1 cellular context compared by ENCODE assay signal in the genomic region with DNA sequence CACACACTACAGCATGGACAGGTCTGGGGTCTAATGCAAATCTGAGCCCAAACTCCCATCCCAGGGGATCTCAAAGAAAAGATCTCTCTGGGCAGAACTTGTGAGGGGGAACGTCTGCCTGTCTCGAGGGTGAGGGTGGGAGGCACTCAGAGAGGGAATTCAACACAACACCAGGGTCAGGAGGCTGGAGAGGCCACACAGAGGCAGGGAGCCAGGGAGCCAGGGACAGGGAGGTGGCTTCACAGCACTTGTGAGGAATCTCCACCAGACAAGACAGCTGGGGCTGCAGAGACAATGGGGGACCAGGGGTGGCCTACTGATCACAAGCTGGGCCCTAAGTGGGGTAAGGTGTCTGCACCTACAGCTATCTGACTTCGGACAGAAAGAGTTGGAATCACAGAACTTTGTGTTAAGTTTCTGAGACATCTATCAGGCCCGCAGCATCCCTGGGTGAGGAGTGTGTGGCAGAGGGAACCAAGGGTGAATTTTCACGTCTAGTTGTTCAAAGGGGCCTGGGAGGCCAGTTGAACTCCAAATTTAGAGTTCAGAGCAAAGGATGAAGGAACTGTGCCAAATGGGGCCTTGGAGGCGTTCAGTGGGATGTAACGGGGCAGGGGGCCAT.
TF ChIP-seq lines count a peak whose summit lies in the region.

No MANE protein-coding gene starts in this region.

TF ChIP-seq in HepG2, 621 proteins besides CTCF, POLR2A, EP300 and RAD21:
- TF ChIP-seq SRY (CRISPR knock-in tag; IDR thresholded peaks at IDR 0.05), result 0 out of 2 replicates have a peak, but pooled peaks have one; percentile 34
- TF ChIP-seq, protein P1, sequence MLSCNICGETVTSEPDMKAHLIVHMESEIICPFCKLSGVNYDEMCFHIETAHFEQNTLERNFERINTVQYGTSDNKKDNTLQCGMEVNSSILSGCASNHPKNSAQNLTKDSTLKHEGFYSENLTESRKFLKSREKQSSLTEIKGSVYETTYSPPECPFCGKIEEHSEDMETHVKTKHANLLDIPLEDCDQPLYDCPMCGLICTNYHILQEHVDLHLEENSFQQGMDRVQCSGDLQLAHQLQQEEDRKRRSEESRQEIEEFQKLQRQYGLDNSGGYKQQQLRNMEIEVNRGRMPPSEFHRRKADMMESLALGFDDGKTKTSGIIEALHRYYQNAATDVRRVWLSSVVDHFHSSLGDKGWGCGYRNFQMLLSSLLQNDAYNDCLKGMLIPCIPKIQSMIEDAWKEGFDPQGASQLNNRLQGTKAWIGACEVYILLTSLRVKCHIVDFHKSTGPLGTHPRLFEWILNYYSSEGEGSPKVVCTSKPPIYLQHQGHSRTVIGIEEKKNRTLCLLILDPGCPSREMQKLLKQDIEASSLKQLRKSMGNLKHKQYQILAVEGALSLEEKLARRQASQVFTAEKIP (CRISPR knock-in tag; IDR thresholded peaks at IDR 0.05; ENCODE audit: borderline replicate concordance), result no peak
- TF ChIP-seq HMG20A (CRISPR knock-in tag; IDR thresholded peaks at IDR 0.05; ENCODE audit: borderline replicate concordance), result no peak
- TF ChIP-seq, protein P2, sequence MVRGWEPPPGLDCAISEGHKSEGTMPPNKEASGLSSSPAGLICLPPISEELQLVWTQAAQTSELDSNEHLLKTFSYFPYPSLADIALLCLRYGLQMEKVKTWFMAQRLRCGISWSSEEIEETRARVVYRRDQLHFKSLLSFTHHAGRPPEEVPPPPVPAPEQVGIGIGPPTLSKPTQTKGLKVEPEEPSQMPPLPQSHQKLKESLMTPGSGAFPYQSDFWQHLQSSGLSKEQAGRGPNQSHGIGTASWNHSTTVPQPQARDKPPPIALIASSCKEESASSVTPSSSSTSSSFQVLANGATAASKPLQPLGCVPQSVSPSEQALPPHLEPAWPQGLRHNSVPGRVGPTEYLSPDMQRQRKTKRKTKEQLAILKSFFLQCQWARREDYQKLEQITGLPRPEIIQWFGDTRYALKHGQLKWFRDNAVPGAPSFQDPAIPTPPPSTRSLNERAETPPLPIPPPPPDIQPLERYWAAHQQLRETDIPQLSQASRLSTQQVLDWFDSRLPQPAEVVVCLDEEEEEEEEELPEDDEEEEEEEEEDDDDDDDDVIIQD (CRISPR knock-in tag; IDR thresholded peaks at IDR 0.05; ENCODE audit: low read depth), result no peak
- TF ChIP-seq ERF (CRISPR knock-in tag; IDR thresholded peaks at IDR 0.05), result no peak
- TF ChIP-seq, protein P3, sequence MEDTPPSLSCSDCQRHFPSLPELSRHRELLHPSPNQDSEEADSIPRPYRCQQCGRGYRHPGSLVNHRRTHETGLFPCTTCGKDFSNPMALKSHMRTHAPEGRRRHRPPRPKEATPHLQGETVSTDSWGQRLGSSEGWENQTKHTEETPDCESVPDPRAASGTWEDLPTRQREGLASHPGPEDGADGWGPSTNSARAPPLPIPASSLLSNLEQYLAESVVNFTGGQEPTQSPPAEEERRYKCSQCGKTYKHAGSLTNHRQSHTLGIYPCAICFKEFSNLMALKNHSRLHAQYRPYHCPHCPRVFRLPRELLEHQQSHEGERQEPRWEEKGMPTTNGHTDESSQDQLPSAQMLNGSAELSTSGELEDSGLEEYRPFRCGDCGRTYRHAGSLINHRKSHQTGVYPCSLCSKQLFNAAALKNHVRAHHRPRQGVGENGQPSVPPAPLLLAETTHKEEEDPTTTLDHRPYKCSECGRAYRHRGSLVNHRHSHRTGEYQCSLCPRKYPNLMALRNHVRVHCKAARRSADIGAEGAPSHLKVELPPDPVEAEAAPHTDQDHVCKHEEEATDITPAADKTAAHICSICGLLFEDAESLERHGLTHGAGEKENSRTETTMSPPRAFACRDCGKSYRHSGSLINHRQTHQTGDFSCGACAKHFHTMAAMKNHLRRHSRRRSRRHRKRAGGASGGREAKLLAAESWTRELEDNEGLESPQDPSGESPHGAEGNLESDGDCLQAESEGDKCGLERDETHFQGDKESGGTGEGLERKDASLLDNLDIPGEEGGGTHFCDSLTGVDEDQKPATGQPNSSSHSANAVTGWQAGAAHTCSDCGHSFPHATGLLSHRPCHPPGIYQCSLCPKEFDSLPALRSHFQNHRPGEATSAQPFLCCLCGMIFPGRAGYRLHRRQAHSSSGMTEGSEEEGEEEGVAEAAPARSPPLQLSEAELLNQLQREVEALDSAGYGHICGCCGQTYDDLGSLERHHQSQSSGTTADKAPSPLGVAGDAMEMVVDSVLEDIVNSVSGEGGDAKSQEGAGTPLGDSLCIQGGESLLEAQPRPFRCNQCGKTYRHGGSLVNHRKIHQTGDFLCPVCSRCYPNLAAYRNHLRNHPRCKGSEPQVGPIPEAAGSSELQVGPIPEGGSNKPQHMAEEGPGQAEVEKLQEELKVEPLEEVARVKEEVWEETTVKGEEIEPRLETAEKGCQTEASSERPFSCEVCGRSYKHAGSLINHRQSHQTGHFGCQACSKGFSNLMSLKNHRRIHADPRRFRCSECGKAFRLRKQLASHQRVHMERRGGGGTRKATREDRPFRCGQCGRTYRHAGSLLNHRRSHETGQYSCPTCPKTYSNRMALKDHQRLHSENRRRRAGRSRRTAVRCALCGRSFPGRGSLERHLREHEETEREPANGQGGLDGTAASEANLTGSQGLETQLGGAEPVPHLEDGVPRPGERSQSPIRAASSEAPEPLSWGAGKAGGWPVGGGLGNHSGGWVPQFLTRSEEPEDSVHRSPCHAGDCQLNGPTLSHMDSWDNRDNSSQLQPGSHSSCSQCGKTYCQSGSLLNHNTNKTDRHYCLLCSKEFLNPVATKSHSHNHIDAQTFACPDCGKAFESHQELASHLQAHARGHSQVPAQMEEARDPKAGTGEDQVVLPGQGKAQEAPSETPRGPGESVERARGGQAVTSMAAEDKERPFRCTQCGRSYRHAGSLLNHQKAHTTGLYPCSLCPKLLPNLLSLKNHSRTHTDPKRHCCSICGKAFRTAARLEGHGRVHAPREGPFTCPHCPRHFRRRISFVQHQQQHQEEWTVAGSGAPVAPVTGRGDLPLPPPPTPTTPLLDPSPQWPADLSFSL (CRISPR knock-in tag; IDR thresholded peaks at IDR 0.05), result no peak
- TF ChIP-seq KMT2A (CRISPR knock-in tag; IDR thresholded peaks at IDR 0.05), result no peak; the same call in 1 of the 2 replicates
- TF ChIP-seq ZNF24 (IDR thresholded peaks at IDR 0.05), result no peak
- TF ChIP-seq, protein P4, sequence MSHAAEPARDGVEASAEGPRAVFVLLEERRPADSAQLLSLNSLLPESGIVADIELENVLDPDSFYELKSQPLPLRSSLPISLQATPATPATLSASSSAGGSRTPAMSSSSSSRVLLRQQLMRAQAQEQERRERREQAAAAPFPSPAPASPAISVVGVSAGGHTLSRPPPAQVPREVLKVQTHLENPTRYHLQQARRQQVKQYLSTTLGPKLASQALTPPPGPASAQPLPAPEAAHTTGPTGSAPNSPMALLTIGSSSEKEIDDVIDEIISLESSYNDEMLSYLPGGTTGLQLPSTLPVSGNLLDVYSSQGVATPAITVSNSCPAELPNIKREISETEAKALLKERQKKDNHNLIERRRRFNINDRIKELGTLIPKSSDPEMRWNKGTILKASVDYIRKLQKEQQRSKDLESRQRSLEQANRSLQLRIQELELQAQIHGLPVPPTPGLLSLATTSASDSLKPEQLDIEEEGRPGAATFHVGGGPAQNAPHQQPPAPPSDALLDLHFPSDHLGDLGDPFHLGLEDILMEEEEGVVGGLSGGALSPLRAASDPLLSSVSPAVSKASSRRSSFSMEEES (CRISPR knock-in tag; IDR thresholded peaks at IDR 0.05), result no peak
- TF ChIP-seq MXI1 (IDR thresholded peaks at IDR 0.05; ENCODE audit: borderline replicate concordance, low read depth, low read length), result no peak
- TF ChIP-seq, protein P5, sequence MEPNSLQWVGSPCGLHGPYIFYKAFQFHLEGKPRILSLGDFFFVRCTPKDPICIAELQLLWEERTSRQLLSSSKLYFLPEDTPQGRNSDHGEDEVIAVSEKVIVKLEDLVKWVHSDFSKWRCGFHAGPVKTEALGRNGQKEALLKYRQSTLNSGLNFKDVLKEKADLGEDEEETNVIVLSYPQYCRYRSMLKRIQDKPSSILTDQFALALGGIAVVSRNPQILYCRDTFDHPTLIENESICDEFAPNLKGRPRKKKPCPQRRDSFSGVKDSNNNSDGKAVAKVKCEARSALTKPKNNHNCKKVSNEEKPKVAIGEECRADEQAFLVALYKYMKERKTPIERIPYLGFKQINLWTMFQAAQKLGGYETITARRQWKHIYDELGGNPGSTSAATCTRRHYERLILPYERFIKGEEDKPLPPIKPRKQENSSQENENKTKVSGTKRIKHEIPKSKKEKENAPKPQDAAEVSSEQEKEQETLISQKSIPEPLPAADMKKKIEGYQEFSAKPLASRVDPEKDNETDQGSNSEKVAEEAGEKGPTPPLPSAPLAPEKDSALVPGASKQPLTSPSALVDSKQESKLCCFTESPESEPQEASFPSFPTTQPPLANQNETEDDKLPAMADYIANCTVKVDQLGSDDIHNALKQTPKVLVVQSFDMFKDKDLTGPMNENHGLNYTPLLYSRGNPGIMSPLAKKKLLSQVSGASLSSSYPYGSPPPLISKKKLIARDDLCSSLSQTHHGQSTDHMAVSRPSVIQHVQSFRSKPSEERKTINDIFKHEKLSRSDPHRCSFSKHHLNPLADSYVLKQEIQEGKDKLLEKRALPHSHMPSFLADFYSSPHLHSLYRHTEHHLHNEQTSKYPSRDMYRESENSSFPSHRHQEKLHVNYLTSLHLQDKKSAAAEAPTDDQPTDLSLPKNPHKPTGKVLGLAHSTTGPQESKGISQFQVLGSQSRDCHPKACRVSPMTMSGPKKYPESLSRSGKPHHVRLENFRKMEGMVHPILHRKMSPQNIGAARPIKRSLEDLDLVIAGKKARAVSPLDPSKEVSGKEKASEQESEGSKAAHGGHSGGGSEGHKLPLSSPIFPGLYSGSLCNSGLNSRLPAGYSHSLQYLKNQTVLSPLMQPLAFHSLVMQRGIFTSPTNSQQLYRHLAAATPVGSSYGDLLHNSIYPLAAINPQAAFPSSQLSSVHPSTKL (CRISPR knock-in tag; IDR thresholded peaks at IDR 0.05), result no peak
- no peak for TF ChIP-seq ZNF501 (CRISPR knock-in tag; IDR thresholded peaks at IDR 0.05)
- TF ChIP-seq ZNF224 (CRISPR knock-in tag; IDR thresholded peaks at IDR 0.05), result no peak
- TF ChIP-seq ZNF567 (CRISPR knock-in tag; IDR thresholded peaks at IDR 0.05; ENCODE audit: borderline replicate concordance), result peak; percentile 65; the same call in 1 of the 2 replicates
- TF ChIP-seq GTF2F1 (IDR thresholded peaks at IDR 0.05; ENCODE audit: low read length), result no peak
- no peak for TF ChIP-seq TMF1 (CRISPR knock-in tag; IDR thresholded peaks at IDR 0.05; ENCODE audit: low read depth)
- TF ChIP-seq TCF12 (IDR thresholded peaks at IDR 0.05), result no peak
- TF ChIP-seq TCF12 (CRISPR knock-in tag; IDR thresholded peaks at IDR 0.05), result no peak
- 0 out of 2 replicates have a peak, but pooled peaks have one; percentile 69 for TF ChIP-seq ZNF891 (CRISPR knock-in tag; IDR thresholded peaks at IDR 0.05)
- no peak for TF ChIP-seq ZSCAN20 (CRISPR knock-in tag; IDR thresholded peaks at IDR 0.05; ENCODE audit: borderline replicate concordance)
- TF ChIP-seq, protein P6, sequence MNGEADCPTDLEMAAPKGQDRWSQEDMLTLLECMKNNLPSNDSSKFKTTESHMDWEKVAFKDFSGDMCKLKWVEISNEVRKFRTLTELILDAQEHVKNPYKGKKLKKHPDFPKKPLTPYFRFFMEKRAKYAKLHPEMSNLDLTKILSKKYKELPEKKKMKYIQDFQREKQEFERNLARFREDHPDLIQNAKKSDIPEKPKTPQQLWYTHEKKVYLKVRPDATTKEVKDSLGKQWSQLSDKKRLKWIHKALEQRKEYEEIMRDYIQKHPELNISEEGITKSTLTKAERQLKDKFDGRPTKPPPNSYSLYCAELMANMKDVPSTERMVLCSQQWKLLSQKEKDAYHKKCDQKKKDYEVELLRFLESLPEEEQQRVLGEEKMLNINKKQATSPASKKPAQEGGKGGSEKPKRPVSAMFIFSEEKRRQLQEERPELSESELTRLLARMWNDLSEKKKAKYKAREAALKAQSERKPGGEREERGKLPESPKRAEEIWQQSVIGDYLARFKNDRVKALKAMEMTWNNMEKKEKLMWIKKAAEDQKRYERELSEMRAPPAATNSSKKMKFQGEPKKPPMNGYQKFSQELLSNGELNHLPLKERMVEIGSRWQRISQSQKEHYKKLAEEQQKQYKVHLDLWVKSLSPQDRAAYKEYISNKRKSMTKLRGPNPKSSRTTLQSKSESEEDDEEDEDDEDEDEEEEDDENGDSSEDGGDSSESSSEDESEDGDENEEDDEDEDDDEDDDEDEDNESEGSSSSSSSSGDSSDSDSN (CRISPR knock-in tag; IDR thresholded peaks at IDR 0.05), result 0 out of 2 replicates have a peak, but pooled peaks have one; percentile 19
- no peak for TF ChIP-seq ATRX (CRISPR knock-in tag; IDR thresholded peaks at IDR 0.05; ENCODE audit: borderline replicate concordance)
- no peak for TF ChIP-seq ZNF260 (CRISPR knock-in tag; IDR thresholded peaks at IDR 0.05; ENCODE audit: borderline replicate concordance, low read depth)
- no peak for TF ChIP-seq NFKB2 (CRISPR knock-in tag; IDR thresholded peaks at IDR 0.05; ENCODE audit: borderline replicate concordance)
- no peak for TF ChIP-seq ZBTB21 (CRISPR knock-in tag; IDR thresholded peaks at IDR 0.05)
- no peak for TF ChIP-seq ZNF768 (CRISPR knock-in tag; IDR thresholded peaks at IDR 0.05)
- TF ChIP-seq ZNF572 (CRISPR knock-in tag; IDR thresholded peaks at IDR 0.05), result 0 out of 2 replicates have a peak, but pooled peaks have one; percentile 59
- TF ChIP-seq, protein P7, sequence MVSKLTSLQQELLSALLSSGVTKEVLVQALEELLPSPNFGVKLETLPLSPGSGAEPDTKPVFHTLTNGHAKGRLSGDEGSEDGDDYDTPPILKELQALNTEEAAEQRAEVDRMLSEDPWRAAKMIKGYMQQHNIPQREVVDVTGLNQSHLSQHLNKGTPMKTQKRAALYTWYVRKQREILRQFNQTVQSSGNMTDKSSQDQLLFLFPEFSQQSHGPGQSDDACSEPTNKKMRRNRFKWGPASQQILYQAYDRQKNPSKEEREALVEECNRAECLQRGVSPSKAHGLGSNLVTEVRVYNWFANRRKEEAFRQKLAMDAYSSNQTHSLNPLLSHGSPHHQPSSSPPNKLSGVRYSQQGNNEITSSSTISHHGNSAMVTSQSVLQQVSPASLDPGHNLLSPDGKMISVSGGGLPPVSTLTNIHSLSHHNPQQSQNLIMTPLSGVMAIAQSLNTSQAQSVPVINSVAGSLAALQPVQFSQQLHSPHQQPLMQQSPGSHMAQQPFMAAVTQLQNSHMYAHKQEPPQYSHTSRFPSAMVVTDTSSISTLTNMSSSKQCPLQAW (CRISPR knock-in tag; IDR thresholded peaks at IDR 0.05), result 0 out of 2 replicates have a peak, but pooled peaks have one; percentile 29
- TF ChIP-seq SIN3B (IDR thresholded peaks at IDR 0.05; ENCODE audit: low read length), result no peak
- TF ChIP-seq RELA (CRISPR knock-in tag; IDR thresholded peaks at IDR 0.05), result no peak
- no peak for TF ChIP-seq KDM5B (CRISPR knock-in tag; IDR thresholded peaks at IDR 0.05; ENCODE audit: borderline replicate concordance)
- no peak for TF ChIP-seq ISL2 (CRISPR knock-in tag; IDR thresholded peaks at IDR 0.05)
